ENCODE assay signal across 14 cellular contexts in the genomic region with DNA sequence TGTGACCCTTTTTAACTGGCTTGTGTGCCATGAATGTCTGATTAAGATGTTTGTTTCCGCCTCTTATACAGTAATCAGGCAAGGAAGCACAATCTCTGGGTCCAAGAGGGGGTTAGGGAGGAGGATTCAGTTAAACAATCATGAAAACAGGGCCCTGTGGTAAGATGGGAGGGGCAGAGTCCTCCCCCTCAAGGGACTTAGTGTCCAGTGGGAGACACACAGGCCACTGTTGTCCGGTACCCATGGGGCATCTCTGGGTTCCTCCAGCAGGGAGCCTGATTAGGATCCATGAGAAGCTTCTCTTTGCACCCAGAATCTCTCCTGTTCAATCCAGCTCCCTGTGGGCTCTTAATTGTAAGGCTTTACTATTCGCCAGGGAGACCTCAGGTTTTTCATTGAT.
DNase-seq lines count a peak whose midpoint lies in the region.
"Had no signal": no experiment of that assay in that cellular context is flagged by ENCODE, and none has a peak within 500 bp of the region (broad histone marks: within the 10 kb centered on the region; RNA-seq: fewer than 3 reads in every experiment).

No MANE protein-coding gene starts in this region.

- DNase-seq in Ammon's horn (ENCODE audit: low spot score) = peak; percentile 56
- DNase-seq in globus pallidus (ENCODE audit: low spot score) = peak; percentile 63
- DNase-seq in midbrain (lab: John Stamatoyannopoulos, UW) = peak; percentile 38
- peak; percentile 50 for DNase-seq in pons (ENCODE audit: low spot score)
- no peak for DNase-seq in NCI-H2227 treated with DMSO at 0.1 percent for 48 hours (lab: John Stamatoyannopoulos, UW)
- DNase-seq in stimulated activated naive CD4-positive, alpha-beta T cell (lab: John Stamatoyannopoulos, UW) = no peak
- no peak for DNase-seq in HT-29 (ENCODE audit: low spot score)
- DNase-seq in central memory CD4-positive, alpha-beta T cell = no peak
- DNase-seq: 8988T; AML-193; CD4-positive, CD25-positive, alpha-beta regulatory T cell; DMS53; GF-D8; GOT3 had no signal

Comparison
In these comparisons a context has a peak if more than half of its experiments do, and no peak if none do; other contexts are left out.
1. DNase-seq: peak in Ammon's horn (single experiment), globus pallidus (single experiment), midbrain (single experiment) and pons (single experiment); none in NCI-H2227 treated with DMSO at 0.1 percent for 48 hours (single experiment), stimulated activated naive CD4-positive, alpha-beta T cell (0 of 6), HT-29 (single experiment) and central memory CD4-positive, alpha-beta T cell (single experiment).